Comparison of ENCODE assay signal across 1 cellular context in genomic region chr9:71769175-71770165, GRCh38.
TF ChIP-seq lines count a peak whose summit lies in the region.

No MANE protein-coding gene starts in this region.

TF ChIP-seq in HepG2, 621 proteins besides CTCF, POLR2A, EP300 and RAD21 (continued from another document and continues in another):
- TF ChIP-seq TRIM22 (IDR thresholded peaks at IDR 0.05) (no peak), ZNF275 (CRISPR knock-in tag; IDR thresholded peaks at IDR 0.05; ENCODE audit: borderline replicate concordance) (no peak), ZNF362 (CRISPR knock-in tag; IDR thresholded peaks at IDR 0.05; ENCODE audit: borderline replicate concordance) (no peak), ZNF451 (CRISPR knock-in tag; IDR thresholded peaks at IDR 0.05) (no peak), DNMT1 (CRISPR knock-in tag; IDR thresholded peaks at IDR 0.05) (no peak), THAP8 (CRISPR knock-in tag; IDR thresholded peaks at IDR 0.05; ENCODE audit: borderline replicate concordance) (no peak), ZNF138 (CRISPR knock-in tag; IDR thresholded peaks at IDR 0.05; ENCODE audit: low read depth) (0 out of 2 replicates have a peak, but pooled peaks have one; percentile 40), ZNF572 (CRISPR knock-in tag; IDR thresholded peaks at IDR 0.05) (no peak), ZSCAN9 (CRISPR knock-in tag; IDR thresholded peaks at IDR 0.05; ENCODE audit: borderline replicate concordance) (no peak), ZNF841 (CRISPR knock-in tag; IDR thresholded peaks at IDR 0.05; ENCODE audit: borderline replicate concordance) (no peak), ZNF318 (CRISPR knock-in tag; IDR thresholded peaks at IDR 0.05) (no peak), ZNF441 (CRISPR knock-in tag; IDR thresholded peaks at IDR 0.05; ENCODE audit: borderline replicate concordance) (no peak), SNAPC4 (CRISPR knock-in tag; IDR thresholded peaks at IDR 0.05) (no peak), MTA1 (CRISPR knock-in tag; IDR thresholded peaks at IDR 0.05; ENCODE audit: borderline replicate concordance) (no peak), ZFP36 (IDR thresholded peaks at IDR 0.05; ENCODE audit: borderline replicate concordance, low read depth, low read length, partially characterized antibody) (no peak), ZNF775 (CRISPR knock-in tag; IDR thresholded peaks at IDR 0.05; ENCODE audit: borderline replicate concordance) (no peak), ZNF382 (CRISPR knock-in tag; IDR thresholded peaks at IDR 0.05; ENCODE audit: borderline replicate concordance) (no peak), ATF6 (CRISPR knock-in tag; conservative IDR thresholded peaks at IDR 0.05) (no peak), NR3C1 (CRISPR knock-in tag; IDR thresholded peaks at IDR 0.05) (no peak), ZNF720 (CRISPR knock-in tag; IDR thresholded peaks at IDR 0.05) (no peak), GLI4 (CRISPR knock-in tag; IDR thresholded peaks at IDR 0.05; ENCODE audit: borderline replicate concordance) (no peak), ZNF468 (CRISPR knock-in tag; IDR thresholded peaks at IDR 0.05) (no peak), MLLT10 (CRISPR knock-in tag; IDR thresholded peaks at IDR 0.05) (no peak), PITX1 (CRISPR knock-in tag; IDR thresholded peaks at IDR 0.05) (no peak), FOXC1 (CRISPR knock-in tag; IDR thresholded peaks at IDR 0.05; ENCODE audit: borderline replicate concordance) (0 out of 2 replicates have a peak, but pooled peaks have one; percentile 2), RARG (CRISPR knock-in tag; IDR thresholded peaks at IDR 0.05; ENCODE audit: low read depth) (no peak), FLYWCH1 (CRISPR knock-in tag; IDR thresholded peaks at IDR 0.05) (no peak), RAD51 (IDR thresholded peaks at IDR 0.05; ENCODE audit: borderline replicate concordance) (no peak), ZNF235 (CRISPR knock-in tag; IDR thresholded peaks at IDR 0.05; ENCODE audit: borderline replicate concordance) (no peak), GLMP (CRISPR knock-in tag; IDR thresholded peaks at IDR 0.05; ENCODE audit: borderline replicate concordance) (no peak), MIXL1 (CRISPR knock-in tag; IDR thresholded peaks at IDR 0.05) (no peak), SP140L (CRISPR knock-in tag; IDR thresholded peaks at IDR 0.05; ENCODE audit: borderline replicate concordance) (no peak), ZNF431 (CRISPR knock-in tag; IDR thresholded peaks at IDR 0.05; ENCODE audit: borderline replicate concordance, low read depth) (no peak), SOX5 (CRISPR knock-in tag; IDR thresholded peaks at IDR 0.05; ENCODE audit: borderline replicate concordance) (no peak), ATF3 (CRISPR knock-in tag; IDR thresholded peaks at IDR 0.05) (no peak), ZNF616 (CRISPR knock-in tag; IDR thresholded peaks at IDR 0.05; ENCODE audit: low read depth) (no peak)
